Comparison of ENCODE assay signal across 1 cellular context in the genomic region with DNA sequence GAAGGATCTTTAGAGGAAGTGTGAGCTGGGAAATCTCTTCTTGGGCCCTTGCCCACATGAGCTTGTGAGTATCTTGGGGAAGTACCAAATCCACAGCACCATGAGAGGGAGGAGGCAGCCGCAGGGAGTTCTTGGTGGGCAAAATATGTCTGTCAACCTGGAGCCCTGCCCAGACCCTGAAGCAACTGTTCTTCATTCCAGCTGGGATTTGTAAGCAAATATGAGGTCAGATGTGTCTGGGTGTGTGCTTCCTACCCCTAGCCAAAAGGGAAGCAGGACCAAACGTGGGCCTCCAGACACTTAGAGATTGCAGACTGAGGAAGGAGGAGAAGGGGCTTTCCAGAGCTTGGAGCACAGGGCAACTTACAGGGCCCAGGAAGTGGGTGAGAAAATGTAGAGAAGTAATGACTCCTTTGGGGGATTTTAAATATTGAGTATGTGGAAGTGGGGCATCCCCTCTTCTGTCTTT.
TF ChIP-seq lines count a peak whose summit lies in the region.

No MANE protein-coding gene starts in this region.

TF ChIP-seq in SK-N-SH treated with all-trans-retinoic acid at 6 μM for 48 hours, 23 proteins besides CTCF, POLR2A, EP300 and RAD21 (continued from another document):
- no peak for TF ChIP-seq PATZ1 (CRISPR knock-in tag; IDR thresholded peaks at IDR 0.05; ENCODE audit: borderline replicate concordance)
- TF ChIP-seq TCF4 (CRISPR knock-in tag; IDR thresholded peaks at IDR 0.05; ENCODE audit: borderline replicate concordance) = no peak
- no peak for TF ChIP-seq RARB (CRISPR knock-in tag; IDR thresholded peaks at IDR 0.05)
- no peak for TF ChIP-seq OSR1 (CRISPR knock-in tag; IDR thresholded peaks at IDR 0.05)
- TF ChIP-seq, protein P1, sequence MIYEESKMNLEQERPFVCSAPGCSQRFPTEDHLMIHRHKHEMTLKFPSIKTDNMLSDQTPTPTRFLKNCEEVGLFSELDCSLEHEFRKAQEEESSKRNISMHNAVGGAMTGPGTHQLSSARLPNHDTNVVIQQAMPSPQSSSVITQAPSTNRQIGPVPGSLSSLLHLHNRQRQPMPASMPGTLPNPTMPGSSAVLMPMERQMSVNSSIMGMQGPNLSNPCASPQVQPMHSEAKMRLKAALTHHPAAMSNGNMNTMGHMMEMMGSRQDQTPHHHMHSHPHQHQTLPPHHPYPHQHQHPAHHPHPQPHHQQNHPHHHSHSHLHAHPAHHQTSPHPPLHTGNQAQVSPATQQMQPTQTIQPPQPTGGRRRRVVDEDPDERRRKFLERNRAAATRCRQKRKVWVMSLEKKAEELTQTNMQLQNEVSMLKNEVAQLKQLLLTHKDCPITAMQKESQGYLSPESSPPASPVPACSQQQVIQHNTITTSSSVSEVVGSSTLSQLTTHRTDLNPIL (CRISPR knock-in tag; IDR thresholded peaks at IDR 0.05; ENCODE audit: low read depth) = no peak
- TF ChIP-seq TOX (CRISPR knock-in tag; IDR thresholded peaks at IDR 0.05; ENCODE audit: borderline replicate concordance) = no peak
- no peak for TF ChIP-seq ZFP3 (CRISPR knock-in tag; IDR thresholded peaks at IDR 0.05)
- TF ChIP-seq ZNF70 (CRISPR knock-in tag; IDR thresholded peaks at IDR 0.05) = no peak
- no peak for TF ChIP-seq GLIS3 (CRISPR knock-in tag; IDR thresholded peaks at IDR 0.05)
- no peak for TF ChIP-seq BACH2 (CRISPR knock-in tag; IDR thresholded peaks at IDR 0.05; ENCODE audit: borderline replicate concordance)
- TF ChIP-seq ZNF565 (CRISPR knock-in tag; conservative IDR thresholded peaks at IDR 0.05; ENCODE audit: low read depth) = no peak
- no peak for TF ChIP-seq ARNTL (CRISPR knock-in tag; IDR thresholded peaks at IDR 0.05; ENCODE audit: borderline replicate concordance, low read depth)
- no peak for TF ChIP-seq TSHZ2 (CRISPR knock-in tag; IDR thresholded peaks at IDR 0.05)
- no peak for TF ChIP-seq SNAI2 (CRISPR knock-in tag; IDR thresholded peaks at IDR 0.05)
- TF ChIP-seq ZNF8 (CRISPR knock-in tag; IDR thresholded peaks at IDR 0.05) = no peak
